10 cellular contexts compared by ENCODE assay signal in genomic region chr10:98361131-98361633, GRCh38. TPM values are rescaled to one million over a fixed set of nuclear protein-coding genes. Genes with fewer than 3 reads are reported as not detected.
DNase-seq lines count a peak whose midpoint lies in the region; ATAC-seq and TF ChIP-seq lines count a peak whose summit lies in the region.
"Had no signal": no experiment of that assay in that cellular context is flagged by ENCODE, and none has a peak within 500 bp of the region (broad histone marks: within the 10 kb centered on the region; RNA-seq: fewer than 3 reads in every experiment).

No MANE protein-coding gene starts in this region.

- H3K4me1 Mint-ChIP-seq in HFFc6 (ENCODE audit: low read depth), result peaks cover 18% of the 10 kb centered on the region
- H3K4me1 Mint-ChIP-seq in stimulated activated naive CD8-positive, alpha-beta T cell treated with anti-CD3 and anti-CD28 coated beads, Interleukin-15, amount 100 ng/mL, for 72 hours, result peaks cover 7% of the 10 kb centered on the region

- no peaks in the 10 kb centered on the region for H3K36me3 ChIP-seq in SK-N-SH (replicated peaks in 1 of 2; ENCODE audit: control insufficient read depth in 1 of 2, insufficient read depth in 2 of 2, low read length in 1 of 2)

- no peaks in the 10 kb centered on the region for H4K20me1 ChIP-seq in SK-N-SH (ENCODE audit: insufficient read depth)

- no peaks in the 10 kb centered on the region; the same call in 1 of the 2 replicates for H3K27me3 ChIP-seq in SK-N-SH (ENCODE audit: insufficient read depth)

- peaks cover 0 to 3% of the 10 kb centered on the region in 2 experiments; a peak in 1 of 4 replicates for H3K4me1 ChIP-seq in SK-N-SH (ENCODE audit: control insufficient read depth in 1 of 2, insufficient read depth in 2 of 2, low read depth in 1 of 2, low read length in 1 of 2)

- no peak overlapping the region for H3K9ac ChIP-seq in SK-N-SH

- no peak for TF ChIP-seq RAD21 in SK-N-SH (IDR thresholded peaks at IDR 0.05; ENCODE audit: low read length)

- H3K9me3 Mint-ChIP-seq in HFFc6, result no peaks in the 10 kb centered on the region
- H3K9me3 Mint-ChIP-seq in stimulated activated naive CD8-positive, alpha-beta T cell treated with anti-CD3 and anti-CD28 coated beads, Interleukin-15, amount 100 ng/mL, for 72 hours, result no peaks in the 10 kb centered on the region
- H3K9me3 Mint-ChIP-seq: CD4-positive, CD25-positive, alpha-beta regulatory T cell had no signal

- H3K36me3 Mint-ChIP-seq in HFFc6 (ENCODE audit: low read depth), result no peaks in the 10 kb centered on the region
- H3K36me3 Mint-ChIP-seq: activated naive CD8-positive, alpha-beta T cell; CD4-positive, CD25-positive, alpha-beta regulatory T cell had no signal

- H3K27me3 Mint-ChIP-seq in HFFc6 (ENCODE audit: insufficient read depth), result peaks cover 2% of the 10 kb centered on the region; the same call in 1 of the 2 replicates
- no peaks in the 10 kb centered on the region for H3K27me3 Mint-ChIP-seq in stimulated activated naive CD8-positive, alpha-beta T cell treated with anti-CD3 and anti-CD28 coated beads, Interleukin-15, amount 100 ng/mL, for 72 hours

- CTCF ChIA-PET in SK-N-SH (lab: Yijun Ruan, JAX), result interaction anchor here (1.0 to 1.3 kb wide), 2 partner anchors 52 to 106 kb away, joined by 3 read pairs; no protein-coding TSS in a partner anchor

- no peaks in the 10 kb centered on the region for H3F3A ChIP-seq in SK-N-SH (replicated peaks; ENCODE audit: insufficient read depth)

- TF ChIP-seq CTCF in SK-N-SH (IDR thresholded peaks at IDR 0.05) (no peak), HFFc6 (IDR thresholded peaks at IDR 0.05) (no peak), cardiac fibroblast (IDR thresholded peaks at IDR 0.05; ENCODE audit: low read depth, low read length) (no peak)

- WGBS in SK-N-SH (ENCODE audit: low lambda C conversion rate), result 78% methylated on average over 10 of the region's 11 CpGs

- no peak overlapping the region for H3K4me3 ChIP-seq in SK-N-SH (ENCODE audit: low read depth in 2 of 2, low read length in 1 of 2)
- peak overlapping the region in 1 of 2 donors; percentile 41 for H3K4me3 ChIP-seq in cardiac fibroblast (replicated peaks in 1 of 2; ENCODE audit: low read depth in 2 of 2, low read length in 2 of 2)

- H3K9me2 ChIP-seq in SK-N-SH, result no peaks in the 10 kb centered on the region

- peak overlapping the region; percentile 97 for H3K27ac Mint-ChIP-seq in HFFc6
- no peak overlapping the region for H3K27ac Mint-ChIP-seq in stimulated activated naive CD8-positive, alpha-beta T cell treated with anti-CD3 and anti-CD28 coated beads, Interleukin-15, amount 100 ng/mL, for 72 hours
- H3K27ac Mint-ChIP-seq: activated naive CD8-positive, alpha-beta T cell had no signal

- no peak overlapping the region for H2AFZ ChIP-seq in SK-N-SH (ENCODE audit: low read depth)

- peak overlapping the region; percentile 80 for H3K4me3 Mint-ChIP-seq in HFFc6
- H3K4me3 Mint-ChIP-seq in stimulated activated naive CD8-positive, alpha-beta T cell treated with anti-CD3 and anti-CD28 coated beads, Interleukin-15, amount 100 ng/mL, for 72 hours, result no peak overlapping the region
- H3K4me3 Mint-ChIP-seq: activated naive CD8-positive, alpha-beta T cell; CD4-positive, CD25-positive, alpha-beta regulatory T cell had no signal

- H3K79me2 ChIP-seq in SK-N-SH (ENCODE audit: insufficient read depth), result no peaks in the 10 kb centered on the region

- no peak overlapping the region for H3K4me2 ChIP-seq in SK-N-SH

- DNase-seq in SK-N-SH (no peak), HFFc6 (peak; percentile 99), NCI-H446 treated with DMSO at 0.1 percent for 48 hours (lab: John Stamatoyannopoulos, UW) (peak; percentile 84), cardiac fibroblast (ENCODE audit: low read depth in 2 of 2) (peak; percentile 99), left kidney (ENCODE audit: low read depth, low spot score) (peak; percentile 94)
- DNase-seq in stimulated activated naive CD8-positive, alpha-beta T cell treated with anti-CD3 and anti-CD28 coated beads, Interleukin-15, amount 100 ng/mL, for 72 hours, result peak; percentile 35 to 75
- DNase-seq in NK-92 treated with Interleukin-12 subunit alpha and Interleukin-12 subunit beta, amount 100 ng/mL, for 24 hours (lab: John Stamatoyannopoulos, UW), result no peak

- no peaks in the 10 kb centered on the region for H3K9me3 ChIP-seq in SK-N-SH

- peak; percentile 43 for ATAC-seq in SK-N-SH treated with all-trans-retinoic acid at 6 μM for 48 hours
- peak; percentile 99 for ATAC-seq in stimulated activated naive CD8-positive, alpha-beta T cell treated with anti-CD3 and anti-CD28 coated beads, Interleukin-15, amount 100 ng/mL, for 72 hours

- POLR2A ChIA-PET in SK-N-SH (lab: Yijun Ruan, JAX), result no interaction called here

- H3K27ac ChIP-seq in SK-N-SH (ENCODE audit: low read depth in 2 of 2, low read length in 1 of 2), result no peak overlapping the region

- TF ChIP-seq EP300 in SK-N-SH (IDR thresholded peaks at IDR 0.05; ENCODE audit: borderline replicate concordance in 1 of 2, low read depth in 1 of 2, low read length in 1 of 2), result no peak

TF ChIP-seq in SK-N-SH treated with all-trans-retinoic acid at 6 μM for 48 hours, 23 proteins besides CTCF, POLR2A, EP300 and RAD21:
- TF ChIP-seq ZNF565 (CRISPR knock-in tag; conservative IDR thresholded peaks at IDR 0.05; ENCODE audit: low read depth) (no peak), TCF4 (CRISPR knock-in tag; IDR thresholded peaks at IDR 0.05; ENCODE audit: borderline replicate concordance) (no peak), ESRRG (CRISPR knock-in tag; IDR thresholded peaks at IDR 0.05) (no peak), CSDC2 (CRISPR knock-in tag; IDR thresholded peaks at IDR 0.05) (no peak), GLIS3 (CRISPR knock-in tag; IDR thresholded peaks at IDR 0.05) (no peak), POU6F1 (CRISPR knock-in tag; IDR thresholded peaks at IDR 0.05; ENCODE audit: borderline replicate concordance, low read depth) (no peak), SNAI2 (CRISPR knock-in tag; IDR thresholded peaks at IDR 0.05) (no peak), ZC3H10 (CRISPR knock-in tag; IDR thresholded peaks at IDR 0.05) (no peak), RARB (CRISPR knock-in tag; IDR thresholded peaks at IDR 0.05) (no peak), ARNTL (CRISPR knock-in tag; IDR thresholded peaks at IDR 0.05; ENCODE audit: borderline replicate concordance, low read depth) (no peak), ISL1 (CRISPR knock-in tag; IDR thresholded peaks at IDR 0.05) (no peak), ZNF8 (CRISPR knock-in tag; IDR thresholded peaks at IDR 0.05) (no peak), TOX (CRISPR knock-in tag; IDR thresholded peaks at IDR 0.05; ENCODE audit: borderline replicate concordance) (no peak), OSR1 (CRISPR knock-in tag; IDR thresholded peaks at IDR 0.05) (no peak)

TF ChIP-seq in SK-N-SH, 30 proteins besides CTCF, POLR2A, EP300 and RAD21 (continues in another document):
- TF ChIP-seq, protein P1, sequence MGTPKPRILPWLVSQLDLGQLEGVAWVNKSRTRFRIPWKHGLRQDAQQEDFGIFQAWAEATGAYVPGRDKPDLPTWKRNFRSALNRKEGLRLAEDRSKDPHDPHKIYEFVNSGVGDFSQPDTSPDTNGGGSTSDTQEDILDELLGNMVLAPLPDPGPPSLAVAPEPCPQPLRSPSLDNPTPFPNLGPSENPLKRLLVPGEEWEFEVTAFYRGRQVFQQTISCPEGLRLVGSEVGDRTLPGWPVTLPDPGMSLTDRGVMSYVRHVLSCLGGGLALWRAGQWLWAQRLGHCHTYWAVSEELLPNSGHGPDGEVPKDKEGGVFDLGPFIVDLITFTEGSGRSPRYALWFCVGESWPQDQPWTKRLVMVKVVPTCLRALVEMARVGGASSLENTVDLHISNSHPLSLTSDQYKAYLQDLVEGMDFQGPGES (IDR thresholded peaks at IDR 0.05; ENCODE audit: low read depth, low read length), result no peak
- TF ChIP-seq ELF1 (IDR thresholded peaks at IDR 0.05) (no peak), POLR2AphosphoS5 (IDR thresholded peaks at IDR 0.05; ENCODE audit: low read depth, low read length) (no peak), FOXM1 (IDR thresholded peaks at IDR 0.05; ENCODE audit: low read depth) (no peak), EZH2phosphoT487 (IDR thresholded peaks at IDR 0.05; ENCODE audit: borderline replicate concordance, low read depth) (no peak), MXI1 (IDR thresholded peaks at IDR 0.05; ENCODE audit: low read depth, low read length) (no peak), NRF1 (IDR thresholded peaks at IDR 0.05; ENCODE audit: low read depth, low read length) (no peak), PBX3 (IDR thresholded peaks at IDR 0.05) (no peak), FOSL2 (IDR thresholded peaks at IDR 0.05; ENCODE audit: borderline replicate concordance, low read depth) (no peak), JUND (IDR thresholded peaks at IDR 0.05) (no peak), TEAD4 (IDR thresholded peaks at IDR 0.05; ENCODE audit: borderline replicate concordance, insufficient read depth) (no peak), RFX5 (IDR thresholded peaks at IDR 0.05; ENCODE audit: low read length) (no peak), FOXJ3 (CRISPR knock-in tag; IDR thresholded peaks at IDR 0.05) (no peak), TCF12 (IDR thresholded peaks at IDR 0.05) (no peak)
- TF ChIP-seq, protein P2, sequence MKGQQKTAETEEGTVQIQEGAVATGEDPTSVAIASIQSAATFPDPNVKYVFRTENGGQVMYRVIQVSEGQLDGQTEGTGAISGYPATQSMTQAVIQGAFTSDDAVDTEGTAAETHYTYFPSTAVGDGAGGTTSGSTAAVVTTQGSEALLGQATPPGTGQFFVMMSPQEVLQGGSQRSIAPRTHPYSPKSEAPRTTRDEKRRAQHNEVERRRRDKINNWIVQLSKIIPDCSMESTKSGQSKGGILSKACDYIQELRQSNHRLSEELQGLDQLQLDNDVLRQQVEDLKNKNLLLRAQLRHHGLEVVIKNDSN (IDR thresholded peaks at IDR 0.05; ENCODE audit: borderline replicate concordance, low read depth), result no peak
- TF ChIP-seq, protein P3, sequence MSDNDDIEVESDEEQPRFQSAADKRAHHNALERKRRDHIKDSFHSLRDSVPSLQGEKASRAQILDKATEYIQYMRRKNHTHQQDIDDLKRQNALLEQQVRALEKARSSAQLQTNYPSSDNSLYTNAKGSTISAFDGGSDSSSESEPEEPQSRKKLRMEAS (IDR thresholded peaks at IDR 0.05; ENCODE audit: low read depth), result no peak

RNA-seq across cellular contexts. Expression of gene PYROXD2, which starts 53.8 kb away (rescaled TPM):
- 26.5 and 26.7 TPM in 2 replicates for polyA plus RNA-seq in SK-N-SH (2012; rRNA removed)
- 14.6 and 21.0 TPM in 2 replicates for polyA plus RNA-seq in SK-N-SH (2012; cell fraction: cytosol; rRNA removed)
- 115 and 123 TPM in 2 replicates for polyA plus RNA-seq in SK-N-SH (2012; cell fraction: nucleus; rRNA removed)
- 10 to 100 TPM in 1 of 6 experiments, 1 to 10 TPM in 5; 7.6 to 10.3 (median 8.9) TPM for total RNA-seq in HFFc6 (2021; fragmentation: NEBNext Ultra II Directional; extraction: Animal tissue kit (Norgen Biotek cat#: 25700))

Comparison
In these comparisons a context has a peak if more than half of its experiments do, and no peak if none do; other contexts are left out.
1. DNase-seq: peak in HFFc6 (single experiment), NCI-H446 treated with DMSO at 0.1 percent for 48 hours (single experiment), cardiac fibroblast (2 of 2), left kidney (single experiment) and stimulated activated naive CD8-positive, alpha-beta T cell treated with anti-CD3 and anti-CD28 coated beads, Interleukin-15, amount 100 ng/mL, for 72 hours (2 of 2); none in SK-N-SH (single experiment) and NK-92 treated with Interleukin-12 subunit alpha and Interleukin-12 subunit beta, amount 100 ng/mL, for 24 hours (single experiment).